ENCODE assay signal across 17 cellular contexts in the genomic region with DNA sequence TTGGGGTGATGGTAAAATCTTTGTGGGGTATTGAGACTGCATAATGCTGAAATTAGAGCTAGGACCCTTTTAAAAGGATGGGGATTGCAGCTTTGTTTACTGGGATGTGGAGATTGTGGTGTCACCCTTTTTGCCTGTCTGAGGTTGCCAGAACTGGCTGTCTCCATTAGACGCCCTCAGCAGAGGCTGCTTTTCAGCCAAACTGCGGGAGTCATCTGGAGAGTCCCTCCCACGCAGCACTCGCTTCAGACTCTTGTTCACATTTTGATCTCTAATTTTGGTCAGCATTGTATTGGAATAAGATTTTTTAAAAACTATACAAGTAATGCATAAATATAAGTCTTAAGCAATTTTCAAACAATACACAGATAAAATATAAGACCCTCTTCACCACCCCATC. TPM values are rescaled to one million over a fixed set of nuclear protein-coding genes. Genes with fewer than 3 reads are reported as not detected.
A peak's percentile ranks its signal among the peaks of the same experiment; 100 is the strongest.
DNase-seq lines count a peak whose midpoint lies in the region; TF ChIP-seq lines count a peak whose summit lies in the region.
"Had no signal": no experiment of that assay in that cellular context is flagged by ENCODE, and none has a peak within 500 bp of the region (broad histone marks: within the 10 kb centered on the region; RNA-seq: fewer than 3 reads in every experiment).

No MANE protein-coding gene starts in this region.

- TF ChIP-seq CTCF in chondrocyte (IDR thresholded peaks at IDR 0.05) (no peak), coronary artery (IDR thresholded peaks at IDR 0.05) (no peak)

- CTCF ChIA-PET in activated CD4-positive, alpha-beta memory T cell treated with anti-CD3 and anti-CD28 coated beads for 36 hours (lab: Charles Lee) = interaction anchor here (1.3 kb wide), 1 partner anchor 56 kb away, joined by 4 read pairs; a partner anchor contains a TSS
- CTCF ChIA-PET in activated CD4-positive, alpha-beta memory T cell treated with anti-CD3 and anti-CD28 coated beads, Interleukin-2, amount 10 ng/mL, durations not matched to agents 7 days and 5 days (lab: Charles Lee) = interaction anchor here (1.8 kb wide), 1 partner anchor 55 kb away, joined by 6 read pairs; a partner anchor contains a TSS

- H3K27ac ChIP-seq in coronary artery = no peak overlapping the region
- H3K27ac ChIP-seq: KMS-11 had no signal

- no peak overlapping the region for H3K27ac Mint-ChIP-seq in activated CD4-positive, alpha-beta memory T cell treated with anti-CD3 and anti-CD28 coated beads for 36 hours
- no peak overlapping the region for H3K27ac Mint-ChIP-seq in activated CD4-positive, alpha-beta memory T cell treated with anti-CD3 and anti-CD28 coated beads, Interleukin-2, amount 10 ng/mL, durations not matched to agents 7 days and 5 days
- peak overlapping the region; percentile 27 for H3K27ac Mint-ChIP-seq in chondrocyte (ENCODE audit: unreplicated experiment)

- no peak overlapping the region for H3K4me3 Mint-ChIP-seq in activated CD4-positive, alpha-beta memory T cell treated with anti-CD3 and anti-CD28 coated beads for 36 hours
- H3K4me3 Mint-ChIP-seq in activated CD4-positive, alpha-beta memory T cell treated with anti-CD3 and anti-CD28 coated beads, Interleukin-2, amount 10 ng/mL, durations not matched to agents 7 days and 5 days = no peak overlapping the region
- no peak overlapping the region for H3K4me3 Mint-ChIP-seq in chondrocyte (ENCODE audit: unreplicated experiment)

- H3K4me3 ChIP-seq in coronary artery = no peak overlapping the region

- H3K36me3 Mint-ChIP-seq in activated CD4-positive, alpha-beta memory T cell treated with anti-CD3 and anti-CD28 coated beads for 36 hours = peaks cover 39% of the 10 kb centered on the region
- H3K36me3 Mint-ChIP-seq in activated CD4-positive, alpha-beta memory T cell treated with anti-CD3 and anti-CD28 coated beads, Interleukin-2, amount 10 ng/mL, durations not matched to agents 7 days and 5 days (ENCODE audit: low read depth) = peaks cover 49% of the 10 kb centered on the region
- peaks cover 43% of the 10 kb centered on the region for H3K36me3 Mint-ChIP-seq in chondrocyte (ENCODE audit: low read depth)

- intact Hi-C loops in activated CD4-positive, alpha-beta memory T cell treated with anti-CD3 and anti-CD28 coated beads for 36 hours (cut with micrococcal nuclease) = no loop called here

- H3K4me1 Mint-ChIP-seq in activated CD4-positive, alpha-beta memory T cell treated with anti-CD3 and anti-CD28 coated beads for 36 hours (ENCODE audit: low read depth) = peaks cover 18% of the 10 kb centered on the region
- peaks cover 30% of the 10 kb centered on the region for H3K4me1 Mint-ChIP-seq in activated CD4-positive, alpha-beta memory T cell treated with anti-CD3 and anti-CD28 coated beads, Interleukin-2, amount 10 ng/mL, durations not matched to agents 7 days and 5 days
- peaks cover 16% of the 10 kb centered on the region for H3K4me1 Mint-ChIP-seq in chondrocyte (ENCODE audit: low read depth)

- DNase-seq in activated CD4-positive, alpha-beta memory T cell treated with anti-CD3 and anti-CD28 coated beads for 36 hours = peak; percentile 12
- no peak for DNase-seq in activated CD4-positive, alpha-beta memory T cell treated with anti-CD3 and anti-CD28 coated beads, Interleukin-2, amount 10 ng/mL, durations not matched to agents 7 days and 5 days
- DNase-seq in chondrocyte (ENCODE audit: low spot score) (no peak), inferior parietal cortex (ENCODE audit: extremely low spot score) (peak; percentile 24), LoVo (ENCODE audit: low spot score) (no peak), NCI-H526 (lab: John Stamatoyannopoulos, UW) (no peak), coronary artery (ENCODE audit: low spot score) (no peak)
- no peak for DNase-seq in stimulated activated CD4-positive, alpha-beta T cell treated with anti-CD3 and anti-CD28 coated beads, Interleukin-2, amount 100 ng/mL, for 48 hours
- DNase-seq: DND-41, GF-D8, NCI-H1048, NCI-H1436 treated with DMSO at 0.1 percent for 48 hours, NCI-H2029 treated with DMSO at 0.1 percent for 48 hours, NCI-H2171 treated with DMSO at 0.1 percent for 48 hours, NCI-H446 treated with DMSO at 0.1 percent for 48 hours, NCI-H748 treated with DMSO at 0.1 percent for 48 hours had no signal

- H3K27me3 Mint-ChIP-seq in activated CD4-positive, alpha-beta memory T cell treated with anti-CD3 and anti-CD28 coated beads for 36 hours = no peaks in the 10 kb centered on the region
- no peaks in the 10 kb centered on the region for H3K27me3 Mint-ChIP-seq in activated CD4-positive, alpha-beta memory T cell treated with anti-CD3 and anti-CD28 coated beads, Interleukin-2, amount 10 ng/mL, durations not matched to agents 7 days and 5 days
- no peaks in the 10 kb centered on the region for H3K27me3 Mint-ChIP-seq in chondrocyte (ENCODE audit: low read depth)

- H3K9me3 Mint-ChIP-seq in activated CD4-positive, alpha-beta memory T cell treated with anti-CD3 and anti-CD28 coated beads for 36 hours = no peaks in the 10 kb centered on the region
- no peaks in the 10 kb centered on the region for H3K9me3 Mint-ChIP-seq in activated CD4-positive, alpha-beta memory T cell treated with anti-CD3 and anti-CD28 coated beads, Interleukin-2, amount 10 ng/mL, durations not matched to agents 7 days and 5 days
- no peaks in the 10 kb centered on the region for H3K9me3 Mint-ChIP-seq in chondrocyte (ENCODE audit: low read depth)

- POLR2A ChIA-PET in activated CD4-positive, alpha-beta memory T cell treated with anti-CD3 and anti-CD28 coated beads for 36 hours (lab: Charles Lee) = interaction anchor here (0.6 to 1.1 kb wide), 3 partner anchors 31 to 200 kb away, joined by 3 read pairs; no protein-coding TSS in a partner anchor
- POLR2A ChIA-PET in activated CD4-positive, alpha-beta memory T cell treated with anti-CD3 and anti-CD28 coated beads, Interleukin-2, amount 10 ng/mL, durations not matched to agents 7 days and 5 days (lab: Charles Lee) = interaction anchor here (1.5 kb wide), 1 partner anchor 56 kb away, joined by 4 read pairs; a partner anchor contains a TSS

RNA-seq across cellular contexts. Expression of a gene that starts 27.9 kb away (rescaled TPM):
- total RNA-seq in activated CD4-positive, alpha-beta memory T cell treated with anti-CD3 and anti-CD28 coated beads for 36 hours = 10 to 100 TPM; 62.1 to 65.9 TPM
- total RNA-seq in activated CD4-positive, alpha-beta memory T cell treated with anti-CD3 and anti-CD28 coated beads, Interleukin-2, amount 10 ng/mL, durations not matched to agents 7 days and 5 days = 10 to 100 TPM; 44.9 to 48.9 TPM
- total RNA-seq in chondrocyte = 59.2 to 65.9 TPM (median 63.0 TPM) in 3 replicates

RNA-seq across cellular contexts. Expression of a gene that starts 38.0 kb away (rescaled TPM):
- 10 to 100 TPM; 14.5 to 14.6 TPM for total RNA-seq in activated CD4-positive, alpha-beta memory T cell treated with anti-CD3 and anti-CD28 coated beads for 36 hours
- total RNA-seq in activated CD4-positive, alpha-beta memory T cell treated with anti-CD3 and anti-CD28 coated beads, Interleukin-2, amount 10 ng/mL, durations not matched to agents 7 days and 5 days = 10 to 100 TPM; 24.2 to 24.5 TPM
- total RNA-seq in chondrocyte = 17.8 to 21.2 TPM (median 20.5 TPM) in 3 replicates

RNA-seq across cellular contexts. Expression of a gene that starts 38.3 kb away (rescaled TPM):
- 1 to 10 TPM; 8.4 to 9.5 TPM for total RNA-seq in activated CD4-positive, alpha-beta memory T cell treated with anti-CD3 and anti-CD28 coated beads for 36 hours
- 1 to 10 TPM; 7.7 to 9.1 TPM for total RNA-seq in activated CD4-positive, alpha-beta memory T cell treated with anti-CD3 and anti-CD28 coated beads, Interleukin-2, amount 10 ng/mL, durations not matched to agents 7 days and 5 days
- total RNA-seq in chondrocyte = 15.0 to 23.2 TPM (median 17.8 TPM) in 3 replicates

RNA-seq across cellular contexts. Expression of a gene that starts 55.9 kb away (rescaled TPM):
- 10 to 100 TPM; 51.7 to 56.8 TPM for total RNA-seq in activated CD4-positive, alpha-beta memory T cell treated with anti-CD3 and anti-CD28 coated beads for 36 hours
- total RNA-seq in activated CD4-positive, alpha-beta memory T cell treated with anti-CD3 and anti-CD28 coated beads, Interleukin-2, amount 10 ng/mL, durations not matched to agents 7 days and 5 days = 10 to 100 TPM; 93.4 to 96.8 TPM
- 53.8 to 66.0 TPM (median 56.4 TPM) in 3 replicates for total RNA-seq in chondrocyte

Comparison
In these comparisons a context has a peak if more than half of its experiments do, and no peak if none do; other contexts are left out.
1. DNase-seq: peak in activated CD4-positive, alpha-beta memory T cell treated with anti-CD3 and anti-CD28 coated beads for 36 hours (single experiment) and inferior parietal cortex (single experiment); none in activated CD4-positive, alpha-beta memory T cell treated with anti-CD3 and anti-CD28 coated beads, Interleukin-2, amount 10 ng/mL, durations not matched to agents 7 days and 5 days (single experiment), chondrocyte (single experiment), LoVo (single experiment), NCI-H526 (0 of 2), stimulated activated CD4-positive, alpha-beta T cell treated with anti-CD3 and anti-CD28 coated beads, Interleukin-2, amount 100 ng/mL, for 48 hours (0 of 2) and coronary artery (single experiment).